20 cellular contexts compared by ENCODE assay signal in genomic region chrX:113539599-113540356, GRCh38.
A peak's percentile ranks its signal among the peaks of the same experiment; 100 is the strongest.
DNase-seq lines count a peak whose midpoint lies in the region; ATAC-seq and TF ChIP-seq lines count a peak whose summit lies in the region.
"Had no signal": no experiment of that assay in that cellular context is flagged by ENCODE, and none has a peak within 500 bp of the region (broad histone marks: within the 10 kb centered on the region; RNA-seq: fewer than 3 reads in every experiment).

No MANE protein-coding gene starts in this region.

- DNase-seq in WTC11 (ENCODE audit: low spot score) (no peak), iPS DF 19.7 (ENCODE audit: low read depth, low spot score) (peak; percentile 15), T-helper 9 cell (no peak), left cardiac atrium (no peak)
- DNase-seq in activated naive CD8-positive, alpha-beta T cell treated with anti-CD3 and anti-CD28 coated beads, Interleukin-2, amount 50 U/mL, for 24 hours: no peak
- DNase-seq: ACHN; BE2C; C1 segment of cervical spinal cord; CD4-positive, CD25-positive, alpha-beta regulatory T cell; CD8-positive, alpha-beta memory T cell; COR-L47; DMS 273 treated with DMSO at 0.1 percent for 48 hours; DMS53; GDM1; HFFc6; IMR-90 had no signal

- no peak for TF ChIP-seq CTCF in WTC11 (IDR thresholded peaks at IDR 0.05)

- no peak overlapping the region for H3K4me3 ChIP-seq in HUES48 (ENCODE audit: low read depth, low read length)
- H3K4me3 ChIP-seq: K562 had no signal

- intact Hi-C loops in left cardiac atrium (cut with DNase I): no loop called here

- peak overlapping the region; percentile 68 for H3K27ac ChIP-seq in HUES48 (ENCODE audit: low read depth, low read length)

- POLR2A ChIA-PET in WTC11 (lab: Charles Lee): no interaction called here

- H3K27me3 Mint-ChIP-seq in WTC11 (ENCODE audit: low read depth): no peaks in the 10 kb centered on the region
- no peaks in the 10 kb centered on the region for H3K27me3 Mint-ChIP-seq in activated naive CD8-positive, alpha-beta T cell treated with anti-CD3 and anti-CD28 coated beads, Interleukin-2, amount 50 U/mL, for 24 hours
- H3K27me3 Mint-ChIP-seq: CD4-positive, CD25-positive, alpha-beta regulatory T cell; CD8-positive, alpha-beta memory T cell had no signal

- H3K27me3 ChIP-seq in HUES48 (ENCODE audit: control insufficient read depth, insufficient read depth, low read length): peaks cover 2% of the 10 kb centered on the region; the same call in 1 of the 2 replicates
- H3K27me3 ChIP-seq: BE2C had no signal

- H3K9me3 ChIP-seq in HUES48 (ENCODE audit: control insufficient read depth, insufficient read depth, low read length): no peaks in the 10 kb centered on the region
- H3K9me3 ChIP-seq: BE2C had no signal

- peaks cover 28% of the 10 kb centered on the region for H3K4me1 ChIP-seq in HUES48 (ENCODE audit: control insufficient read depth, insufficient read depth, low read length)
- H3K4me1 ChIP-seq: BE2C had no signal

- peak overlapping the region; percentile 8; the same call in 1 of the 2 replicates for H3K9ac ChIP-seq in HUES48 (ENCODE audit: low read depth, low read length)

- CTCF ChIA-PET in WTC11 (lab: Charles Lee): no interaction called here

- H3K27ac Mint-ChIP-seq in WTC11: peak overlapping the region; percentile 95
- H3K27ac Mint-ChIP-seq in activated naive CD8-positive, alpha-beta T cell treated with anti-CD3 and anti-CD28 coated beads, Interleukin-2, amount 50 U/mL, for 24 hours: no peak overlapping the region
- H3K27ac Mint-ChIP-seq: CD4-positive, CD25-positive, alpha-beta regulatory T cell; CD8-positive, alpha-beta memory T cell; HFFc6 had no signal

- peaks cover 7% of the 10 kb centered on the region for H3K9me3 Mint-ChIP-seq in WTC11
- H3K9me3 Mint-ChIP-seq in activated naive CD8-positive, alpha-beta T cell treated with anti-CD3 and anti-CD28 coated beads, Interleukin-2, amount 50 U/mL, for 24 hours: no peaks in the 10 kb centered on the region
- H3K9me3 Mint-ChIP-seq: HFFc6 had no signal

- no peak overlapping the region for H3K4me3 Mint-ChIP-seq in WTC11
- H3K4me3 Mint-ChIP-seq in activated naive CD8-positive, alpha-beta T cell treated with anti-CD3 and anti-CD28 coated beads, Interleukin-2, amount 50 U/mL, for 24 hours: no peak overlapping the region
- H3K4me3 Mint-ChIP-seq: CD4-positive, CD25-positive, alpha-beta regulatory T cell; CD8-positive, alpha-beta memory T cell; HFFc6 had no signal

- H3K36me3 ChIP-seq in HUES48 (ENCODE audit: control insufficient read depth, insufficient read depth, low read length): no peaks in the 10 kb centered on the region
- H3K36me3 ChIP-seq: BE2C had no signal

- no peaks in the 10 kb centered on the region; the same call in 1 of the 2 replicates for H3K36me3 Mint-ChIP-seq in WTC11
- H3K36me3 Mint-ChIP-seq in activated naive CD8-positive, alpha-beta T cell treated with anti-CD3 and anti-CD28 coated beads, Interleukin-2, amount 50 U/mL, for 24 hours (ENCODE audit: low read depth): no peaks in the 10 kb centered on the region
- H3K36me3 Mint-ChIP-seq: CD4-positive, CD25-positive, alpha-beta regulatory T cell; CD8-positive, alpha-beta memory T cell had no signal

- ATAC-seq in WTC11 (peak; percentile 86), left cardiac atrium (no peak), GM18858 (IDR thresholded peaks at IDR 0.05; ENCODE audit: unreplicated experiment) (no peak)
- ATAC-seq in activated naive CD8-positive, alpha-beta T cell treated with anti-CD3 and anti-CD28 coated beads, Interleukin-2, amount 50 U/mL, for 24 hours: no peak
- ATAC-seq: HCT116, K562 had no signal

- H3K4me1 Mint-ChIP-seq in WTC11: peaks cover 32% of the 10 kb centered on the region
- H3K4me1 Mint-ChIP-seq in activated naive CD8-positive, alpha-beta T cell treated with anti-CD3 and anti-CD28 coated beads, Interleukin-2, amount 50 U/mL, for 24 hours: no peaks in the 10 kb centered on the region
- H3K4me1 Mint-ChIP-seq: CD4-positive, CD25-positive, alpha-beta regulatory T cell; CD8-positive, alpha-beta memory T cell had no signal

TF ChIP-seq in WTC11, 78 proteins besides CTCF, POLR2A, EP300 and RAD21:
- TF ChIP-seq ELF4 (CRISPR knock-in tag; IDR thresholded peaks at IDR 0.05; ENCODE audit: low read depth): no peak
- TF ChIP-seq USF2 (CRISPR knock-in tag; IDR thresholded peaks at IDR 0.05): 0 out of 2 replicates have a peak, but pooled peaks have one; percentile 20
